Comparison of ENCODE assay signal across 8 cellular contexts in the genomic region with DNA sequence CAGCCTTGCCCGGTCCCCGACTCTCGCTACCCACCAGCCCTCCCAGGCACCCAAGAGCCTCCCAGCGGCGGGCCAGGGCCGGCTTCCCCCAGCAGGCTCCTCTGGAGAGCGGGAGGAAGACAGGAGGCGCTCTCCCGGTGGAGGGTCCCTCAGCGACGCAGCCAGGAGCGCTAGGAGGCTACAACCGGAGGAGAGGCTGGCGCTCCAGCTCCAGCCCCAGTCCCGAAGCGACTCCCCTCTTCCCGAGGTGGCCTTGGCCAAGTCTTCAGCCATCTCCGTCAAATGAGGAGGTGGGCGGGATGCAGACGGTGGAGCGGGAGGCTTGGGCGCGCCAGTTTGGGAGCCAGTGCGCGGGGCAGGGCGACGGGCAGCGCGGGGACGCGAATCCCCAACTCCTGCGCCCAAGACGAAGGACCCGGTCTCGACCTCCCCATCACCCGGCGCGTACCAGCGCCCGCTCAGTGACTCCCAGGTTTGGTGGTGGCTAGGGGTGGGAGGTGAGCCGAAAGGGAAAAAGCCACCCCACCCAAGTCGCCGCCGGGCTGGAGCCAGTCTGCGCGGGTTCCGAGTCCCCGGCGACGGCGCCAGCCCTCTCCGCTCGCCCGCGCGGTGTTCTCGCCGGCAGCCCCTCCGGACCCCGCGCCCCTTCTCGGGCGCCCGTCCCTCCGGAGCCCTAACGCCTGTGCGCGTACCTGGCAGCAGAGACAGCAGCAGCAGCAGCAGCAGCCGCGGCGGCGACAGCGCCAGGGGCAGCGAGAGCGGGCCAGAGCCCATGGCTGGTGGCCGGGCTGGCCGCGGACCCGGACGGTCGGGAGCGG. TPM values are rescaled to one million over a fixed set of nuclear protein-coding genes. Genes with fewer than 3 reads are reported as not detected.
A peak's percentile ranks its signal among the peaks of the same experiment; 100 is the strongest.
DNase-seq lines count a peak whose midpoint lies in the region; ATAC-seq and TF ChIP-seq lines count a peak whose summit lies in the region.

No MANE protein-coding gene starts in this region.

- no peak overlapping the region for H4K8ac ChIP-seq in mesenchymal stem cell (ENCODE audit: low read length)

- peak overlapping the region; percentile 76 for H3K4me2 ChIP-seq in mesenchymal stem cell (ENCODE audit: low read length, poor library complexity, severe bottlenecking)

- in situ Hi-C loops in brain microvascular endothelial cell (cut with HindIII; ENCODE audit: low pct_ligation_motif_present, low sequenced_read_pairs) = no loop called here

- H3K27me3 Mint-ChIP-seq in activated T-helper 17 cell treated with anti-CD3 and anti-CD28 coated beads, Interleukin-2, amount 50 U/mL, for 72 hours = peaks cover 42% of the 10 kb centered on the region

- H3K23ac ChIP-seq in mesenchymal stem cell (ENCODE audit: low read length in 2 of 2) = peak overlapping the region in 1 of 2 experiments; percentile 81

- H3K36me3 Mint-ChIP-seq in activated T-helper 17 cell treated with anti-CD3 and anti-CD28 coated beads, Interleukin-2, amount 50 U/mL, for 72 hours (ENCODE audit: low read depth) = no peaks in the 10 kb centered on the region

- H3K36me3 ChIP-seq in HUES6 (ENCODE audit: control insufficient read depth, insufficient read depth, low read length) (no peaks in the 10 kb centered on the region), brain microvascular endothelial cell (replicated peaks) (no peaks in the 10 kb centered on the region), mesenchymal stem cell (ENCODE audit: control insufficient read depth in 1 of 2, insufficient read depth in 2 of 2, low read depth in 1 of 2, low read length in 2 of 2) (no peaks in the 10 kb centered on the region)

- H3K9ac ChIP-seq in HUES6 (ENCODE audit: low read length) (peak overlapping the region; percentile 29), mesenchymal stem cell (ENCODE audit: low read length) (no peak overlapping the region)

- no peak overlapping the region for H3K27ac ChIP-seq in 22Rv1
- H3K27ac ChIP-seq in HUES6 (ENCODE audit: low read depth, low read length) = no peak overlapping the region
- H3K27ac ChIP-seq in brain microvascular endothelial cell = no peak overlapping the region
- H3K27ac ChIP-seq in mesenchymal stem cell (ENCODE audit: low read length, poor library complexity, severe bottlenecking) = no peak overlapping the region

- H2BK12ac ChIP-seq in mesenchymal stem cell (ENCODE audit: low read length in 2 of 2) = no peak overlapping the region

- peaks cover 6% of the 10 kb centered on the region; the same call in 1 of the 2 replicates for H3K4me1 ChIP-seq in HUES6 (ENCODE audit: control insufficient read depth, insufficient read depth, low read length)
- peaks cover 14% of the 10 kb centered on the region for H3K4me1 ChIP-seq in mesenchymal stem cell (ENCODE audit: control insufficient read depth, insufficient read depth, low read depth, low read length)

- H3K27me3 ChIP-seq in HUES6 (ENCODE audit: control insufficient read depth, insufficient read depth, low read length) (peaks cover 53% of the 10 kb centered on the region), brain microvascular endothelial cell (replicated peaks) (peaks cover 44% of the 10 kb centered on the region), mesenchymal stem cell (ENCODE audit: control insufficient read depth in 1 of 2, insufficient read depth in 1 of 2, low read length in 2 of 2) (peaks cover 49 to 65% of the 10 kb centered on the region in 2 experiments)

- no peaks in the 10 kb centered on the region for H3K4me1 Mint-ChIP-seq in activated T-helper 17 cell treated with anti-CD3 and anti-CD28 coated beads, Interleukin-2, amount 50 U/mL, for 72 hours

- no peak overlapping the region for H3K27ac Mint-ChIP-seq in activated T-helper 17 cell treated with anti-CD3 and anti-CD28 coated beads, Interleukin-2, amount 50 U/mL, for 72 hours

- H2BK15ac ChIP-seq in mesenchymal stem cell (ENCODE audit: low read depth, poor library complexity, severe bottlenecking) = no peak overlapping the region

- no peak overlapping the region for H2BK5ac ChIP-seq in mesenchymal stem cell (ENCODE audit: low read depth, low read length, poor library complexity, severe bottlenecking)

- H4K91ac ChIP-seq in mesenchymal stem cell (ENCODE audit: low read length) = no peak overlapping the region

- ATAC-seq in GM18870 (IDR thresholded peaks at IDR 0.05; ENCODE audit: unreplicated experiment) (no peak), HG02759 (IDR thresholded peaks at IDR 0.05; ENCODE audit: unreplicated experiment) (no peak)
- no peak for ATAC-seq in activated T-helper 17 cell treated with anti-CD3 and anti-CD28 coated beads, Interleukin-2, amount 50 U/mL, for 72 hours (replicated peaks)

- H3K4me3 ChIP-seq in HUES6 (ENCODE audit: low read depth, low read length) (peak overlapping the region; percentile 80), brain microvascular endothelial cell (ENCODE audit: low read depth, low read length) (peak overlapping the region; percentile 15), mesenchymal stem cell (ENCODE audit: insufficient read depth in 1 of 2, low read depth in 1 of 2, low read length in 2 of 2) (peak overlapping the region; percentile 18 to 40)

- no peak overlapping the region for H3K4ac ChIP-seq in mesenchymal stem cell (ENCODE audit: low read depth in 1 of 2, low read length in 2 of 2)

- H3K9me3 ChIP-seq in HUES6 (ENCODE audit: control insufficient read depth, insufficient read depth, low read depth, low read length) (no peaks in the 10 kb centered on the region), mesenchymal stem cell (ENCODE audit: control insufficient read depth, low read length) (no peaks in the 10 kb centered on the region)

- H2AFZ ChIP-seq in mesenchymal stem cell (ENCODE audit: low read depth, low read length) = no peak overlapping the region

- H3K14ac ChIP-seq in mesenchymal stem cell (ENCODE audit: low read length in 2 of 2) = no peak overlapping the region

- no peak overlapping the region for H2BK120ac ChIP-seq in mesenchymal stem cell (ENCODE audit: low read depth, low read length)

- under 1% methylated on average over 53 of the region's 82 CpGs for WGBS in mesenchymal stem cell

- TF ChIP-seq CTCF in 22Rv1 (IDR thresholded peaks at IDR 0.05) (peak; percentile 74), brain microvascular endothelial cell (IDR thresholded peaks at IDR 0.05; ENCODE audit: low read depth, low read length, missing control alignments) (peak; percentile 61)

- DNase-seq in brain microvascular endothelial cell (no peak), mesenchymal stem cell (peak; percentile 30), hippocampal formation (lab: John Stamatoyannopoulos, UW) (no peak)

- H3K79me1 ChIP-seq in mesenchymal stem cell (replicated peaks; ENCODE audit: low read length, poor library complexity, severe bottlenecking) = no peaks in the 10 kb centered on the region

- no peak overlapping the region for H2AK5ac ChIP-seq in mesenchymal stem cell (ENCODE audit: low read length, severe bottlenecking)

- no peaks in the 10 kb centered on the region for H3K9me3 Mint-ChIP-seq in activated T-helper 17 cell treated with anti-CD3 and anti-CD28 coated beads, Interleukin-2, amount 50 U/mL, for 72 hours

- no peak overlapping the region for H3K18ac ChIP-seq in mesenchymal stem cell (ENCODE audit: low read depth in 1 of 2, low read length in 2 of 2)

- no peak overlapping the region for H3K4me3 Mint-ChIP-seq in activated T-helper 17 cell treated with anti-CD3 and anti-CD28 coated beads, Interleukin-2, amount 50 U/mL, for 72 hours

RNA-seq across cellular contexts. Expression of a gene that starts 0.6 kb away (rescaled TPM):
- polyA plus RNA-seq in mesenchymal stem cell (2013, experiment 1 of 2) = 0.06 TPM
- not detected for polyA plus RNA-seq in mesenchymal stem cell (2013, experiment 2 of 2)
- not detected for total RNA-seq in activated T-helper 17 cell treated with anti-CD3 and anti-CD28 coated beads, Interleukin-2, amount 50 U/mL, for 72 hours

RNA-seq across cellular contexts. Expression of a gene that starts 20.8 kb away (rescaled TPM):
- 0.01 TPM for polyA plus RNA-seq in mesenchymal stem cell (2013, experiment 1 of 2)
- polyA plus RNA-seq in mesenchymal stem cell (2013, experiment 2 of 2) = 0.03 TPM
- total RNA-seq in activated T-helper 17 cell treated with anti-CD3 and anti-CD28 coated beads, Interleukin-2, amount 50 U/mL, for 72 hours = not detected

RNA-seq across cellular contexts. Expression of a gene that starts 54.9 kb away (rescaled TPM):
- 0.94 TPM for polyA plus RNA-seq in mesenchymal stem cell (2013, experiment 1 of 2)
- 0.64 TPM for polyA plus RNA-seq in mesenchymal stem cell (2013, experiment 2 of 2)
- total RNA-seq in activated T-helper 17 cell treated with anti-CD3 and anti-CD28 coated beads, Interleukin-2, amount 50 U/mL, for 72 hours = 10 to 100 TPM in 1 of 2 donors, 1 to 10 TPM in 1; 5.9 to 14.1 TPM

Comparison
In these comparisons a context has a peak if more than half of its experiments do, and no peak if none do; other contexts are left out.
1. H3K4me3 ChIP-seq: peak in every context shown above with its lines; median percentile 80 in HUES6; 29 in mesenchymal stem cell; 15 in brain microvascular endothelial cell.